8 cellular contexts compared by ENCODE assay signal in the genomic region with DNA sequence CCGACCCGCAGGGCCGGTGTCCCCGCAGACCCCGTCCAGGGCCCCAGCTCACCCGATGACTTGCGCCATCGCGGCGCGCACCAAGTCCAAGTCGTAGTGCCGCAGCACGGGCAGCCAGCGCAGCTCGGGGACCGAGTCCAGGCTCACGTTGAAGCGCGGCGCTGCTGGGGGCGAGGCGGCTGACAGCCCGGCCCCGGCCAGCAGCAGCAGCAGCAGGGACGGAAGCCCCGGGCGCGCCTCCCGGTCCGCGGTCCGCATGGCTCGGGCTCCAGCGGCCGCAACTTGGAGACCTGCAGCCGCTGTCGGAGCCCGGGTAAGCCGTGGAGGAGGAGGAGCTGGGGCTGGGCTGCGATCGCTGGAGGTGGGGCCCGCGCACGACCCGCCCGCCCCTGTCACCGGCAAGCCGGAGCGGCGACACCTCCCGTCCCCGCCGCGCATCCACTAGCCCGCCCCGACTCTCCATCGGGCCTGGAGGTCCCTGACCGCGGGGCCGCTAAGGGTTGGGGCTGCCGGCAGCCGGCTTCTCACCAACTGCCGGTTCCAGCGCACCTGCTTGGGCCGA. TPM values are rescaled to one million over a fixed set of nuclear protein-coding genes. Genes with fewer than 3 reads are reported as not detected.
A peak's percentile ranks its signal among the peaks of the same experiment; 100 is the strongest.
DNase-seq lines count a peak whose midpoint lies in the region; ATAC-seq and TF ChIP-seq lines count a peak whose summit lies in the region.

Gene NAAA (minus strand): TSS at position 322 of the 562 bp plus-strand sequence. CDS start 64 bp downstream, at position 258.

- peaks cover 8% of the 10 kb centered on the region for H3K27me3 Mint-ChIP-seq in endothelial cell (ENCODE audit: unreplicated experiment)

- intact Hi-C loops in mucosa of descending colon (cut with DNase I, micrococcal nuclease) = no loop called here

- H3K4me3 ChIP-seq in mucosa of descending colon = peak within 1 kb of the TSS; percentile 59

- DNase-seq in Ammon's horn (ENCODE audit: low spot score) = peak; percentile 68
- peak; percentile 82 for DNase-seq in NOMO-1 treated with DMSO at 0.1 percent for 48 hours (lab: John Stamatoyannopoulos, UW; ENCODE audit: unreplicated experiment)
- peak; percentile 79 for DNase-seq in activated CD8-positive, alpha-beta memory T cell treated with anti-CD3 and anti-CD28 coated beads, Interleukin-2, amount 50 U/mL, for 4 hours
- peak; percentile 77 for DNase-seq in endothelial cell (ENCODE audit: low spot score)
- DNase-seq in mucosa of descending colon = peak; percentile 82 to 94 (median 92)
- DNase-seq in stimulated activated CD8-positive, alpha-beta memory T cell treated with anti-CD3 and anti-CD28 coated beads, Interleukin-4, amount 100 ng/mL, for 24 hours (ENCODE audit: low read depth) = peak; percentile 73

- peaks cover 7% of the 10 kb centered on the region for H3K4me1 Mint-ChIP-seq in endothelial cell (ENCODE audit: unreplicated experiment)

- H3K36me3 ChIP-seq in mucosa of descending colon (ENCODE audit: low read depth) = no peaks in the 10 kb centered on the region

- ATAC-seq in GM18909 (IDR thresholded peaks at IDR 0.05; ENCODE audit: poor library complexity, unreplicated experiment) (peak; percentile 71), HG03175 (IDR thresholded peaks at IDR 0.05; ENCODE audit: unreplicated experiment) (peak; percentile 84), mucosa of descending colon (peak; percentile 96)

- H3K27ac Mint-ChIP-seq in endothelial cell (ENCODE audit: unreplicated experiment) = no peak within 1 kb of the TSS

- TF ChIP-seq CTCF in endothelial cell (IDR thresholded peaks at IDR 0.05; ENCODE audit: unreplicated experiment) (no peak), mucosa of descending colon (IDR thresholded peaks at IDR 0.05) (peak; percentile 50)

- H3K9me3 ChIP-seq in mucosa of descending colon = no peaks in the 10 kb centered on the region

- peaks cover 8% of the 10 kb centered on the region for H3K4me1 ChIP-seq in mucosa of descending colon (ENCODE audit: low read depth)

- peak within 1 kb of the TSS; percentile 93 for H3K4me3 Mint-ChIP-seq in endothelial cell (ENCODE audit: unreplicated experiment)

- peaks cover 3% of the 10 kb centered on the region for H3K36me3 Mint-ChIP-seq in endothelial cell (ENCODE audit: low read depth, unreplicated experiment)

- no peaks in the 10 kb centered on the region for H3K9me3 Mint-ChIP-seq in endothelial cell (ENCODE audit: unreplicated experiment)

RNA-seq across cellular contexts. Expression of gene NAAA, which starts in this region (rescaled TPM):
- total RNA-seq in endothelial cell (ENCODE audit: unreplicated experiment) = 4.0 TPM
- total RNA-seq in mucosa of descending colon = 100 to 1,000 TPM; 101 to 226 (median 163) TPM

Comparison
In these comparisons a context has a peak if more than half of its experiments do, and no peak if none do; other contexts are left out.
1. Peak in every context shown above with its lines: DNase-seq, ATAC-seq and H3K4me3 ChIP-seq.
2. RNA of gene NAAA (total RNA-seq): 101 to 226 TPM in mucosa of descending colon; 4.0 TPM in endothelial cell (single experiment); every median in the first group is over 10 times any median in the second.